Comparison of ENCODE assay signal across 9 cellular contexts in the genomic region with DNA sequence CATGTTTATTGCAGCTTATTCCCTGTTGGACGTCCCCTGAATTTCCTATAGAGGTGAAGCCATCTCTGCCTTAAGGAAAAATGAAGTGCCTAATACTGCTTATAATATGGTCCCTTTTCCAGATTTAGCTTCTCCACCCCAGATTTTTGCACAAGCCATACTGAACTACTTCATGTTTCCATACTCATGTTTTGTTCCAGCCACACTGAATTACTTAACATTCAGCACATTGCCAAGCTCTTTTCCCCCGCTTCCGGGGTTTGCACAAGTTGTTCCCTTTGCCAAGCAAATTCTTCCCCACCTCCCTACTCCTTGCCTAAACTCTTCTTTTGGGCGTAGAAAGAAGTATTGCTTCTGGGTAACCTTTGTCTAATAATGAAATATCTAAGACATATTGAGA. TPM values are rescaled to one million over a fixed set of nuclear protein-coding genes. Genes with fewer than 3 reads are reported as not detected.
A peak's percentile ranks its signal among the peaks of the same experiment; 100 is the strongest.
DNase-seq lines count a peak whose midpoint lies in the region; ATAC-seq and TF ChIP-seq lines count a peak whose summit lies in the region.
"Had no signal": no experiment of that assay in that cellular context is flagged by ENCODE, and none has a peak within 500 bp of the region (broad histone marks: within the 10 kb centered on the region; RNA-seq: fewer than 3 reads in every experiment).

No MANE protein-coding gene starts in this region.

- H3K36me3 ChIP-seq in ovary = no peaks in the 10 kb centered on the region
- H3K36me3 ChIP-seq: cardiac muscle cell had no signal

- no peak for TF ChIP-seq POLR2A in ovary (IDR thresholded peaks at IDR 0.05)

- no peak for TF ChIP-seq EP300 in ovary (IDR thresholded peaks at IDR 0.05)

- intact Hi-C loops in ovary (cut with DNase I) = loop anchor here in 2 of 4 donors (5.0 to 10.0 kb wide), 2 partner anchors 316 to 318 kb away; no protein-coding TSS in a partner anchor

- H3K27me3 ChIP-seq in ovary = no peaks in the 10 kb centered on the region

- no peaks in the 10 kb centered on the region for H3K27me3 Mint-ChIP-seq in central memory CD8-positive, alpha-beta T cell

- H3K9me3 ChIP-seq in ovary = no peaks in the 10 kb centered on the region

- ATAC-seq in central memory CD8-positive, alpha-beta T cell (replicated peaks; ENCODE audit: extremely low read depth, poor library complexity, severe bottlenecking) = no peak
- ATAC-seq in HG02885 (IDR thresholded peaks at IDR 0.05; ENCODE audit: poor library complexity, unreplicated experiment) = no peak
- no peak for ATAC-seq in HG02981 (IDR thresholded peaks at IDR 0.05; ENCODE audit: unreplicated experiment)

- H3K4me1 Mint-ChIP-seq in central memory CD8-positive, alpha-beta T cell = peaks cover 43% of the 10 kb centered on the region

- H3K27ac Mint-ChIP-seq in central memory CD8-positive, alpha-beta T cell (ENCODE audit: low read depth) = no peak overlapping the region

- WGBS in ovary, 3 donors = 30 to 33% (median 30%) methylated on average over 4 of the region's 4 CpGs

- H3K9me3 Mint-ChIP-seq in central memory CD8-positive, alpha-beta T cell = no peaks in the 10 kb centered on the region

- TF ChIP-seq CTCF in ovary (IDR thresholded peaks at IDR 0.05) (no peak), GM10266 (IDR thresholded peaks at IDR 0.05; ENCODE audit: control insufficient read depth, insufficient read depth, low read depth, missing control alignments) (no peak)

- H3K36me3 Mint-ChIP-seq in central memory CD8-positive, alpha-beta T cell (ENCODE audit: insufficient read depth) = peaks cover 27% of the 10 kb centered on the region

- peak overlapping the region; percentile 99 for H3K4me3 Mint-ChIP-seq in central memory CD8-positive, alpha-beta T cell

- no peak overlapping the region for H3K4me3 ChIP-seq in ovary
- H3K4me3 ChIP-seq: cardiac muscle cell had no signal

- DNase-seq in DMS53 (lab: John Stamatoyannopoulos, UW) = peak; percentile 52
- DNase-seq in NCI-H146 (lab: John Stamatoyannopoulos, UW) = peak; percentile 5
- DNase-seq in central memory CD8-positive, alpha-beta T cell (ENCODE audit: low spot score in 2 of 2) = no peak
- peak in 3 of 5 donors; percentile 39 to 70 (median 41) for DNase-seq in ovary
- no peak for DNase-seq in GM10266 (ENCODE audit: extremely low spot score)
- DNase-seq in activated gamma-delta T cell treated with Interleukin-2 at 50 U/mL for 16 hours = no peak

- peaks cover 5% of the 10 kb centered on the region for H3K4me1 ChIP-seq in ovary (ENCODE audit: insufficient read depth)

- peak overlapping the region in 1 of 2 donors; percentile 80 for H3K27ac ChIP-seq in ovary
- H3K27ac ChIP-seq: cardiac muscle cell had no signal

RNA-seq across cellular contexts. Expression of gene CNTRL, which starts 1.7 kb away (rescaled TPM):
- 10 to 100 TPM; 16.0 to 27.2 (median 19.8) TPM for total RNA-seq in ovary
- 10 to 100 TPM; 10.0 to 11.7 TPM for polyA plus RNA-seq in ovary

RNA-seq across cellular contexts. Expression of gene C5, which starts 23.0 kb away (rescaled TPM):
- total RNA-seq in ovary = 1 to 10 TPM; 3.8 to 7.2 (median 4.6) TPM
- polyA plus RNA-seq in ovary = 1 to 10 TPM; 3.0 to 5.4 TPM

Comparison
In these comparisons a context has a peak if more than half of its experiments do, and no peak if none do; other contexts are left out.
1. DNase-seq: peak in DMS53 (single experiment), NCI-H146 (single experiment) and ovary (3 of 5); none in central memory CD8-positive, alpha-beta T cell (0 of 2), GM10266 (single experiment) and activated gamma-delta T cell treated with Interleukin-2 at 50 U/mL for 16 hours (single experiment).